Comparison of ENCODE assay signal across 18 cellular contexts in the genomic region with DNA sequence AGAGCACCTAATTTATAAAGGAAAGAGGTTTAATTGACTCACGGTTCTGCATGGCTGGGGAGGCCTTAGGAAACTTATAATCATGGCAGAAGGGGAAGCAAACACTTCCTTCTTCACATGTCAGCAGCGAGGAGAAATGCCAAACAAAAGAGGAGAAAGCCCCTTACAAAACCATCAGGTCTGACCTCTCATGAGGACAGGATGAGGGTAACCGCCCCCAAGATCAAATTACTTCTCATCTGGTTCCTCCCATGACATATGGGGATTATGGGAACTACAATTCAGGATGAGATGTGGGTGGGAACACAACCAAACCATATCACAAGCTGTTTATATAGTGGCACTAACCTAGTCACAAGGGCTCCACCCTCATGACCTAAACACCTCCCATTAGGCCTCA.
"Had no signal": no experiment of that assay in that cellular context is flagged by ENCODE, and none has a peak within 500 bp of the region (broad histone marks: within the 10 kb centered on the region; RNA-seq: fewer than 3 reads in every experiment).

No MANE protein-coding gene starts in this region.

- H3K4me3 ChIP-seq: ascending aorta, dorsolateral prefrontal cortex, lung, prostate gland, spleen had no signal

- FAIRE-seq: bronchial epithelial cell had no signal

- H3K27me3 ChIP-seq: ascending aorta, dorsolateral prefrontal cortex had no signal

- H3K4me1 ChIP-seq: ascending aorta, prostate gland, spleen had no signal

- H3K4me1 Mint-ChIP-seq: activated naive CD8-positive, alpha-beta T cell treated with anti-CD3 and anti-CD28 coated beads, Interleukin-2, amount 50 U/mL, for 24 hours had no signal

- H3K9me3 Mint-ChIP-seq: activated CD4-positive, alpha-beta T cell treated with anti-CD3 and anti-CD28 coated beads, Interleukin-2, amount 10 ng/mL, durations not matched to agents 24 days and 14 days; activated naive CD8-positive, alpha-beta T cell treated with anti-CD3 and anti-CD28 coated beads, Interleukin-2, amount 50 U/mL, for 24 hours; activated T-helper 1 cell treated with anti-CD3 and anti-CD28 coated beads, Interleukin-12 subunit alpha, Interleukin-12 subunit beta, Interleukin-2, Interleukin-4 antibody, amounts not matched to agents 30 ng/mL and 10 ng/mL and 1 ng/mL, durations not matched to agents 14 hours and 24 hours and 36 hours had no signal

- DNase-seq: activated CD4-positive, alpha-beta T cell treated with anti-CD3 and anti-CD28 coated beads, Interleukin-2, amount 10 ng/mL, durations not matched to agents 24 days and 14 days; activated naive CD4-positive, alpha-beta T cell; activated naive CD8-positive, alpha-beta T cell treated with anti-CD3 and anti-CD28 coated beads, Interleukin-2, amount 50 U/mL, for 24 hours; dorsolateral prefrontal cortex; hypothalamus; left cardiac atrium; midbrain; spleen; stimulated activated CD4-positive, alpha-beta T cell treated with anti-CD3 and anti-CD28 coated beads, Interleukin-1b, Interleukin-23, amount 100 ng/mL, for 48 hours; stimulated activated naive CD4-positive, alpha-beta T cell; trophoblast cell had no signal

- H3K4me3 Mint-ChIP-seq: activated CD4-positive, alpha-beta T cell treated with anti-CD3 and anti-CD28 coated beads, Interleukin-2, amount 10 ng/mL, durations not matched to agents 24 days and 14 days; activated naive CD8-positive, alpha-beta T cell treated with anti-CD3 and anti-CD28 coated beads, Interleukin-2, amount 50 U/mL, for 24 hours; activated T-helper 1 cell treated with anti-CD3 and anti-CD28 coated beads, Interleukin-12 subunit alpha, Interleukin-12 subunit beta, Interleukin-2, Interleukin-4 antibody, amounts not matched to agents 30 ng/mL and 10 ng/mL and 1 ng/mL, durations not matched to agents 14 hours and 24 hours and 36 hours had no signal

- H3K27ac ChIP-seq: ascending aorta, dorsolateral prefrontal cortex, prostate gland, VCaP had no signal

- H3K27ac Mint-ChIP-seq: activated CD4-positive, alpha-beta T cell treated with anti-CD3 and anti-CD28 coated beads, Interleukin-2, amount 10 ng/mL, durations not matched to agents 24 days and 14 days; activated naive CD8-positive, alpha-beta T cell treated with anti-CD3 and anti-CD28 coated beads, Interleukin-2, amount 50 U/mL, for 24 hours; activated T-helper 1 cell treated with anti-CD3 and anti-CD28 coated beads, Interleukin-12 subunit alpha, Interleukin-12 subunit beta, Interleukin-2, Interleukin-4 antibody, amounts not matched to agents 30 ng/mL and 10 ng/mL and 1 ng/mL, durations not matched to agents 14 hours and 24 hours and 36 hours had no signal

- H3K9me3 ChIP-seq: ascending aorta, prostate gland, spleen had no signal

- H3K36me3 ChIP-seq: ascending aorta, prostate gland, spleen had no signal

- ATAC-seq: activated naive CD8-positive, alpha-beta T cell treated with anti-CD3 and anti-CD28 coated beads, Interleukin-2, amount 50 U/mL, for 24 hours; left cardiac atrium; sciatic nerve had no signal
